ENCODE assay signal across 8 cellular contexts in the genomic region with DNA sequence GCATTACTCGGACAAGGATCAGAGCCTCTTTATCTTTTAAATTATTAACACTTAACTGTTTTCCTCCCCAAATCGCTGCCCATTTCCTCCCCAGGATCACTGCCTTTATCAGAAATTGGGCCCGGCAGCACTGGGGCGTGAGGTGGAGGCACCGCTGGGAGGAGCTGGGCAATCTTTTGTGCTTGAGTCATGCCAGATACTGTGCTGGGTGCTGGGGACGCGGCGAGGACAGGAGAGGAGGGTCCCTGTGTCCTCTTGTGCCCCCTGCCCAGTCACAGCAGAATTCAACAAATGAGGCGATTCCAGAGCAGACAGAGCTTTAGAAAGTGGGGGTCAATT.
DNase-seq lines count a peak whose midpoint lies in the region; ATAC-seq and TF ChIP-seq lines count a peak whose summit lies in the region.

No MANE protein-coding gene starts in this region.

- H3K36me3 ChIP-seq in BLaER1 treated with 17β-estradiol and CSF1 and Interleukin-3, amounts not matched to agents 10 nM and 100 nM: no peaks in the 10 kb centered on the region
- no peaks in the 10 kb centered on the region for H3K36me3 ChIP-seq in neuronal stem cell (replicated peaks in 1 of 2; ENCODE audit: control insufficient read depth in 2 of 2, insufficient read depth in 2 of 2, low read length in 2 of 2)

- H3K23ac ChIP-seq in neuronal stem cell (ENCODE audit: low read depth, low read length, poor library complexity): no peak overlapping the region

- no peak overlapping the region for H2BK5ac ChIP-seq in neuronal stem cell (ENCODE audit: low read length)

- H3K18ac ChIP-seq in neuronal stem cell (ENCODE audit: low read length): peak overlapping the region; percentile 54

- H2BK120ac ChIP-seq in neuronal stem cell (ENCODE audit: low read depth, low read length): no peak overlapping the region

- peak overlapping the region; percentile 60 to 78 (median 66) for H3K4me3 ChIP-seq in BLaER1 treated with 17β-estradiol and CSF1 and Interleukin-3, amounts not matched to agents 10 nM and 100 nM
- H3K4me3 ChIP-seq in fibroblast of pulmonary artery (replicated peaks; ENCODE audit: low read depth, low read length): peak overlapping the region; percentile 57
- peak overlapping the region in 1 of 2 donors; percentile 75 for H3K4me3 ChIP-seq in neuronal stem cell (ENCODE audit: low read length in 2 of 2)

- WGBS in neuronal stem cell (ENCODE audit: extremely low coverage in 2 of 2, insufficient read length in 2 of 2, insufficient replicate concordance in 1 of 2), 2 donors: no CpG with 5 or more reads among the region's 9 CpGs

- H2AFZ ChIP-seq in neuronal stem cell (ENCODE audit: low read length): peak overlapping the region; percentile 75

- H3K9ac ChIP-seq in BLaER1 treated with 17β-estradiol and CSF1 and Interleukin-3, amounts not matched to agents 10 nM and 100 nM: peak overlapping the region; percentile 72 to 86 (median 80)
- peak overlapping the region; percentile 61 for H3K9ac ChIP-seq in neuronal stem cell (ENCODE audit: low read depth, low read length, poor library complexity)

- TF ChIP-seq CTCF in RWPE1 (conservative IDR thresholded peaks at IDR 0.05; ENCODE audit: low read depth) (no peak), fibroblast of pulmonary artery (IDR thresholded peaks at IDR 0.05; ENCODE audit: low read length, missing control alignments) (no peak)

- H2AK5ac ChIP-seq in neuronal stem cell (ENCODE audit: low read depth, low read length): no peak overlapping the region

- H4K91ac ChIP-seq in neuronal stem cell (ENCODE audit: low read depth, low read length, poor library complexity): no peak overlapping the region

- DNase-seq in RWPE1 (ENCODE audit: low spot score) (peak; percentile 8), fibroblast of pulmonary artery (ENCODE audit: low read depth) (no peak), neuronal stem cell (ENCODE audit: low spot score) (no peak), Kasumi-1 (lab: John Stamatoyannopoulos, UW) (no peak), Ammon's horn (ENCODE audit: low spot score) (no peak)

- no peak overlapping the region for H2BK12ac ChIP-seq in neuronal stem cell (ENCODE audit: low read length)

- H4K20me1 ChIP-seq in BLaER1 treated with 17β-estradiol and CSF1 and Interleukin-3, amounts not matched to agents 10 nM and 100 nM: no peaks in the 10 kb centered on the region

- peak overlapping the region; percentile 43 to 88 (median 80); a peak in 21 of 22 replicates for H3K27ac ChIP-seq in BLaER1 treated with 17β-estradiol and CSF1 and Interleukin-3, amounts not matched to agents 10 nM and 100 nM
- H3K27ac ChIP-seq in RWPE1: peak overlapping the region; percentile 63
- H3K27ac ChIP-seq in neuronal stem cell (replicated peaks; ENCODE audit: low read length): no peak overlapping the region

- CTCF ChIA-PET in RWPE1 (lab: Yijun Ruan, JAX): interaction anchor here (0.5 to 1.6 kb wide), 4 partner anchors 51 to 1417 kb away, joined by 3 to 5 read pairs (median 4); no protein-coding TSS in a partner anchor

- POLR2A ChIA-PET in RWPE1 (lab: Yijun Ruan, JAX; ENCODE audit: low non-redundant PET): no interaction called here

- H3K14ac ChIP-seq in neuronal stem cell (ENCODE audit: low read length): no peak overlapping the region

- no peaks in the 10 kb centered on the region for H3K27me3 ChIP-seq in BLaER1 treated with 17β-estradiol and CSF1 and Interleukin-3, amounts not matched to agents 10 nM and 100 nM
- H3K27me3 ChIP-seq in neuronal stem cell (ENCODE audit: control insufficient read depth in 3 of 3, insufficient read depth in 3 of 3, low read depth in 1 of 3, low read length in 3 of 3): peaks cover 0 to 4% (median 0%) of the 10 kb centered on the region in 3 experiments

- H3K4me1 ChIP-seq in BLaER1 treated with 17β-estradiol and CSF1 and Interleukin-3, amounts not matched to agents 10 nM and 100 nM: peaks cover 8 to 21% (median 18%) of the 10 kb centered on the region in 10 experiments
- H3K4me1 ChIP-seq in neuronal stem cell (ENCODE audit: control insufficient read depth in 2 of 2, insufficient read depth in 1 of 2, low read depth in 1 of 2, low read length in 2 of 2): peaks cover 6 to 9% of the 10 kb centered on the region in 2 donors

- H3K4me2 ChIP-seq in BLaER1 treated with 17β-estradiol and CSF1 and Interleukin-3, amounts not matched to agents 10 nM and 100 nM: peak overlapping the region; percentile 81 to 98 (median 92)
- peak overlapping the region; percentile 62 for H3K4me2 ChIP-seq in neuronal stem cell (ENCODE audit: insufficient read depth, low read length, poor library complexity, severe bottlenecking)

- H2BK15ac ChIP-seq in neuronal stem cell (ENCODE audit: low read length): no peak overlapping the region

- H3K4ac ChIP-seq in neuronal stem cell (ENCODE audit: low read length): peak overlapping the region; percentile 32

- H3K9me3 ChIP-seq in BLaER1 treated with 17β-estradiol and CSF1 and Interleukin-3, amounts not matched to agents 10 nM and 100 nM (replicated peaks in 1 of 11): no peaks in the 10 kb centered on the region
- peaks cover 0 to 2% of the 10 kb centered on the region in 2 donors for H3K9me3 ChIP-seq in neuronal stem cell (replicated peaks in 1 of 2; ENCODE audit: control insufficient read depth in 2 of 2, insufficient read depth in 1 of 2, low read depth in 1 of 2, low read length in 2 of 2)

- ATAC-seq in GM18873 (IDR thresholded peaks at IDR 0.05; ENCODE audit: low FRiP score, unreplicated experiment): no peak
- no peak for ATAC-seq in HG02973 (IDR thresholded peaks at IDR 0.05; ENCODE audit: unreplicated experiment)

- no peak overlapping the region for H4K8ac ChIP-seq in neuronal stem cell (ENCODE audit: low read depth, low read length)

- no peaks in the 10 kb centered on the region for H3K79me1 ChIP-seq in neuronal stem cell (ENCODE audit: low read depth, low read length)
